32 cellular contexts compared by ENCODE assay signal in the genomic region with DNA sequence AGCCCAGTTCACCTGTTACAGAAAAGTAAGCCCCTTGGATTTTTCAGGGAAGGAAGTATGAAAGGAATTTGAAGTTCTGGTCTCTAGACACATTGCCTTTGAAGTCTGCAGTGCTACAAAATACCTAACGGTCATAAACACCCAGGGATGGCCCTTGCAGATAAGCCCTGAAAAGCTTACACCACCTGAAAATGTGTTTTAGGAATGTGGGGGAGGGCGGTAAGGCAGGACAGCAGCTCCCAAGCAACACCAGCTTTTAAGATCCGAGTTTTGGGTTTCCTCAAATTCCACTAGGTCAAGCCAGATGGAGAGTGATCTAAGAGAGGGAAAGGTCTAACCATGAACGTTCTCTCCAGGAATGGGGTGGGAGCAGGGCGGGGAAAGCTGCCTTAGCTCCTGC.
"Had no signal": no experiment of that assay in that cellular context is flagged by ENCODE, and none has a peak within 500 bp of the region (broad histone marks: within the 10 kb centered on the region; RNA-seq: fewer than 3 reads in every experiment).

No MANE protein-coding gene starts in this region.

- ATAC-seq: activated CD8-positive, alpha-beta T cell treated with anti-CD3 and anti-CD28 coated beads for 36 hours; activated T-cell treated with anti-CD3 and anti-CD28 coated beads, Interleukin-2, amount 50 U/mL, for 72 hours; activated T-helper 17 cell treated with anti-CD3 and anti-CD28 coated beads, Interleukin-2, amount 50 U/mL, for 72 hours; PC-3 had no signal

- DNase-seq: activated CD4-positive, alpha-beta T cell treated with anti-CD3 and anti-CD28 coated beads, Interleukin-2, amount 10 ng/mL, durations not matched to agents 24 days and 14 days; activated CD4-positive, alpha-beta T cell treated with anti-CD3 and anti-CD28 coated beads, Interleukin-2, amount 50 U/mL, for 4 hours; activated CD8-positive, alpha-beta T cell treated with anti-CD3 and anti-CD28 coated beads for 36 hours; activated effector memory CD4-positive, alpha-beta T cell treated with anti-CD3 and anti-CD28 coated beads, Interleukin-2, amount 50 U/mL, for 16 hours; activated naive CD4-positive, alpha-beta T cell; activated naive CD4-positive, alpha-beta T cell treated with anti-CD3 and anti-CD28 coated beads, Interleukin-2, amount 50 U/mL, for 16 hours; activated naive CD8-positive, alpha-beta T cell treated with anti-CD3 and anti-CD28 coated beads for 36 hours; activated T-cell treated with anti-CD3 and anti-CD28 coated beads, Interleukin-2, amount 50 U/mL, for 1 hour; activated T-cell treated with anti-CD3 and anti-CD28 coated beads, Interleukin-2, amount 50 U/mL, for 72 hours; amniotic stem cell; aorta; brain microvascular endothelial cell; central memory CD4-positive, alpha-beta T cell; Karpas-422; MG63; NCI-H1048; NCI-H1105 treated with DMSO at 0.1 percent for 48 hours; NCI-H1436; NCI-H1694 treated with DMSO at 0.1 percent for 48 hours; NCI-H2029; NCI-H345; NCI-H524 treated with DMSO at 0.1 percent for 48 hours; NCI-H748 treated with DMSO at 0.1 percent for 48 hours; NK-92 treated with Interleukin-12 subunit alpha and Interleukin-12 subunit beta, amount 100 ng/mL, for 24 hours; PC-3; Peyer's patch; RPMI8226; SHP77 treated with DMSO at 0.1 percent for 48 hours; SK-N-SH; SW 1271; T1000 had no signal
